In genomic region chr22:23180893-23181762, GRCh38 we compare ENCODE assay signal across 8 cellular contexts.
DNase-seq lines count a peak whose midpoint lies in the region; ATAC-seq and TF ChIP-seq lines count a peak whose summit lies in the region.

No MANE protein-coding gene starts in this region.

- no peak overlapping the region for H3K27ac ChIP-seq in iPS DF 6.9 (ENCODE audit: low read length)

- H3K36me3 ChIP-seq in iPS DF 6.9 (ENCODE audit: control insufficient read depth, insufficient read depth, low read length) = no peaks in the 10 kb centered on the region

- ATAC-seq in HG02852 (IDR thresholded peaks at IDR 0.05; ENCODE audit: unreplicated experiment) (peak; percentile 19), HG03045 (IDR thresholded peaks at IDR 0.05; ENCODE audit: unreplicated experiment) (no peak)

- DNase-seq in AG09309 (ENCODE audit: low read depth) = no peak
- DNase-seq in activated naive CD4-positive, alpha-beta T cell treated with Interleukin-2 at 50 U/mL for 16 hours = peak; percentile 29
- no peak for DNase-seq in iPS DF 6.9 (ENCODE audit: low read depth, low spot score)
- peak; percentile 45 for DNase-seq in stimulated activated CD4-positive, alpha-beta T cell treated with anti-CD3 and anti-CD28 coated beads, Interleukin-15, amount 100 ng/mL, for 24 hours
- no peak for DNase-seq in AG20443 (ENCODE audit: low spot score)
- DNase-seq in GDM1 (lab: John Stamatoyannopoulos, UW) = no peak

- H3K27me3 ChIP-seq in iPS DF 6.9 (ENCODE audit: control insufficient read depth, insufficient read depth, low read length) = no peaks in the 10 kb centered on the region

- no peaks in the 10 kb centered on the region for H3K9me3 ChIP-seq in iPS DF 6.9 (ENCODE audit: control insufficient read depth, insufficient read depth, low read length)

- peak overlapping the region; percentile 60 for H3K4me3 ChIP-seq in AG09309 (ENCODE audit: control insufficient read depth, low read depth, low read length)
- peak overlapping the region; percentile 90 for H3K4me3 ChIP-seq in iPS DF 6.9 (ENCODE audit: low read length)

- WGBS in iPS DF 6.9 (ENCODE audit: insufficient coverage, insufficient read length) = no CpG with 5 or more reads among the region's 116 CpGs

- H3K4me1 ChIP-seq in iPS DF 6.9 (ENCODE audit: control insufficient read depth, insufficient read depth, low read length) = peaks cover 4% of the 10 kb centered on the region

- no peak for TF ChIP-seq CTCF in AG09309 (IDR thresholded peaks at IDR 0.05; ENCODE audit: control insufficient read depth, insufficient read depth, low read depth, low read length, missing control alignments)

Comparison
In these comparisons a context has a peak if more than half of its experiments do, and no peak if none do; other contexts are left out.
1. DNase-seq: peak in activated naive CD4-positive, alpha-beta T cell treated with Interleukin-2 at 50 U/mL for 16 hours (single experiment) and stimulated activated CD4-positive, alpha-beta T cell treated with anti-CD3 and anti-CD28 coated beads, Interleukin-15, amount 100 ng/mL, for 24 hours (single experiment); none in AG09309 (single experiment), iPS DF 6.9 (single experiment), AG20443 (single experiment) and GDM1 (single experiment).